In the genomic region with DNA sequence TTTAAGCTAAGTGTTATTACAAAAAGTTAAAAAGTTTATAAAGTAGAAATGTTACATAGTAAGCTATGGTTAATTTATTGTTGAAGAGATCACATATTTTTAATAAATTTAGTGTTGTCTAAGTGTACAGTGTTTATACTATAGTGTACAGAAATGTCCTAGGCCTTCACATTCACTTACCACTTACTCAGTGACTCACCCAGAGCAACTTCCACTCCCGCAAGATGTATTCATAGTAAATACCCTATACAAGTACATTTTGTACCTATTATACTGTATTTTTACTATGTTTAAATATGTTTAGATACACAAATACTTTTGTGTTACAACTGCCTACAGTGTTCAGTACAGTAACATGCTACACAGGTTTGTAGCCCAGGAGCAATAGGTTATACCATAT, we compare ENCODE assay signal across 25 cellular contexts.
"Had no signal": no experiment of that assay in that cellular context is flagged by ENCODE, and none has a peak within 500 bp of the region (broad histone marks: within the 10 kb centered on the region; RNA-seq: fewer than 3 reads in every experiment).

No MANE protein-coding gene starts in this region.

- H3K4me3 ChIP-seq: heart left ventricle, mucosa of descending colon, pancreas, psoas muscle, right atrium auricular region, upper lobe of left lung had no signal

- H3K27me3 Mint-ChIP-seq: activated naive CD8-positive, alpha-beta T cell treated with anti-CD3 and anti-CD28 coated beads, Interleukin-2, amount 50 U/mL, for 24 hours had no signal

- H3K27ac ChIP-seq: heart left ventricle, pancreas, psoas muscle, right atrium auricular region, upper lobe of left lung had no signal

- H3K4me1 Mint-ChIP-seq: activated naive CD8-positive, alpha-beta T cell treated with anti-CD3 and anti-CD28 coated beads, Interleukin-2, amount 50 U/mL, for 24 hours had no signal

- H3K4me3 Mint-ChIP-seq: activated CD8-positive, alpha-beta T cell treated with anti-CD3 and anti-CD28 coated beads, Interleukin-2, amount 10 ng/mL, durations not matched to agents 7 days and 5 days; activated naive CD8-positive, alpha-beta T cell treated with anti-CD3 and anti-CD28 coated beads, Interleukin-2, amount 50 U/mL, for 24 hours; activated T-helper 1 cell treated with anti-CD3 and anti-CD28 coated beads, Interleukin-12 subunit alpha, Interleukin-12 subunit beta, Interleukin-2, Interleukin-4 antibody, amounts not matched to agents 30 ng/mL and 10 ng/mL and 1 ng/mL, durations not matched to agents 14 hours and 24 hours and 36 hours; nephron progenitor cell had no signal

- H3K27ac Mint-ChIP-seq: activated CD8-positive, alpha-beta T cell treated with anti-CD3 and anti-CD28 coated beads, Interleukin-2, amount 10 ng/mL, durations not matched to agents 7 days and 5 days; activated naive CD8-positive, alpha-beta T cell treated with anti-CD3 and anti-CD28 coated beads, Interleukin-2, amount 50 U/mL, for 24 hours; activated T-helper 1 cell treated with anti-CD3 and anti-CD28 coated beads, Interleukin-12 subunit alpha, Interleukin-12 subunit beta, Interleukin-2, Interleukin-4 antibody, amounts not matched to agents 30 ng/mL and 10 ng/mL and 1 ng/mL, durations not matched to agents 14 hours and 24 hours and 36 hours; nephron progenitor cell had no signal

- H3K36me3 ChIP-seq: heart left ventricle, pancreas, right atrium auricular region had no signal

- DNase-seq: activated CD4-positive, alpha-beta T cell treated with anti-CD3 and anti-CD28 coated beads for 1 hour; activated CD4-positive, alpha-beta T cell treated with anti-CD3 and anti-CD28 coated beads, Interleukin-2, amount 50 U/mL, for 1 hour; activated CD8-positive, alpha-beta T cell treated with anti-CD3 and anti-CD28 coated beads, Interleukin-2, amount 10 ng/mL, durations not matched to agents 7 days and 5 days; activated gamma-delta T cell; activated naive CD4-positive, alpha-beta T cell treated with anti-CD3 and anti-CD28 coated beads, Interleukin-2, amount 50 U/mL, for 16 hours; activated naive CD8-positive, alpha-beta T cell treated with anti-CD3 and anti-CD28 coated beads, Interleukin-2, amount 50 U/mL, for 24 hours; anterior cingulate cortex; cerebellar nuclear complex; cortex of kidney; heart left ventricle; islet precursor cell; left cardiac atrium; mesendoderm; mucosa of descending colon; nephron progenitor cell; pancreas; psoas muscle; stimulated activated CD4-positive, alpha-beta T cell treated with anti-CD3 and anti-CD28 coated beads, Interleukin-12 subunit alpha, Interleukin-12 subunit beta, amount 100 ng/mL, for 4 hours; stimulated activated CD4-positive, alpha-beta T cell treated with anti-CD3 and anti-CD28 coated beads, Interleukin-4, amount 100 ng/mL, for 4 hours; stimulated activated naive CD8-positive, alpha-beta T cell treated with anti-CD3 and anti-CD28 coated beads, Interleukin-15, Interleukin-2, amounts not matched to agents 100 U/mL and 50 U/mL, for 24 hours; T-helper 1 cell; T-helper 9 cell; upper lobe of left lung had no signal

- H3K4me1 ChIP-seq: pancreas, psoas muscle had no signal

- H3K27me3 ChIP-seq: heart left ventricle, pancreas, right atrium auricular region, upper lobe of left lung had no signal

- ATAC-seq: activated CD8-positive, alpha-beta T cell treated with anti-CD3 and anti-CD28 coated beads, Interleukin-2, amount 10 ng/mL, durations not matched to agents 7 days and 5 days; activated naive CD8-positive, alpha-beta T cell treated with anti-CD3 and anti-CD28 coated beads, Interleukin-2, amount 50 U/mL, for 24 hours; heart left ventricle; left cardiac atrium; mucosa of descending colon; pancreas; psoas muscle; stimulated activated naive CD8-positive, alpha-beta T cell treated with anti-CD3 and anti-CD28 coated beads, Interleukin-15, Interleukin-2, amounts not matched to agents 100 U/mL and 50 U/mL, for 24 hours had no signal

- H3K9me3 ChIP-seq: pancreas had no signal
